In genomic region chr1:36178479-36179219, GRCh38 we compare ENCODE assay signal across 12 cellular contexts. TPM values are rescaled to one million over a fixed set of nuclear protein-coding genes. Genes with fewer than 3 reads are reported as not detected.
DNase-seq lines count a peak whose midpoint lies in the region; ATAC-seq and TF ChIP-seq lines count a peak whose summit lies in the region.
"Had no signal": no experiment of that assay in that cellular context is flagged by ENCODE, and none has a peak within 500 bp of the region (broad histone marks: within the 10 kb centered on the region; RNA-seq: fewer than 3 reads in every experiment).

No MANE protein-coding gene starts in this region.

- WGBS in stomach, 5 donors = 32 to 68% (median 43%) methylated on average over 54 to 62 of the region's 62 CpGs

- H3K27me3 ChIP-seq in Panc1 (ENCODE audit: control insufficient read depth, insufficient read depth, low read length) (no peaks in the 10 kb centered on the region), stomach (no peaks in the 10 kb centered on the region)

- peaks cover 8% of the 10 kb centered on the region; the same call in 1 of the 2 replicates for H3K4me1 ChIP-seq in Panc1 (ENCODE audit: control insufficient read depth, insufficient read depth, low read length)
- H3K4me1 ChIP-seq in stomach = peaks cover 29 to 67% (median 44%) of the 10 kb centered on the region in 4 donors

- CTCF ChIA-PET in Panc1 (lab: Charles Lee) = no interaction called here

- POLR2A ChIA-PET in Panc1 (lab: Charles Lee) = no interaction called here

- no TSS peak for BruUV-seq in Panc1 (replicated peaks; lab: Mats Ljungman, UMichigan)

- TF ChIP-seq EP300 in stomach (IDR thresholded peaks at IDR 0.05) = no peak

- no peak for TF ChIP-seq CTCF in Panc1 (IDR thresholded peaks at IDR 0.05)
- TF ChIP-seq CTCF in epithelial cell of esophagus (IDR thresholded peaks at IDR 0.05; ENCODE audit: insufficient read depth, low read depth, low read length, missing control alignments) = no peak
- no peak for TF ChIP-seq CTCF in stomach (IDR thresholded peaks at IDR 0.05)

- H3K36me3 ChIP-seq in Panc1 (ENCODE audit: control insufficient read depth, insufficient read depth, low read length) = peaks cover 5% of the 10 kb centered on the region
- H3K36me3 ChIP-seq in stomach = peaks cover 69 to 84% (median 83%) of the 10 kb centered on the region in 4 donors

- H3K27ac ChIP-seq in Panc1 (ENCODE audit: low read length) (no peak overlapping the region), stomach (peak overlapping the region; percentile 71 to 82 (median 77))
- H3K27ac ChIP-seq: epithelial cell of prostate had no signal

- no peak for TF ChIP-seq POLR2A in stomach (IDR thresholded peaks at IDR 0.05)

- no peak overlapping the region for H3K4me3 ChIP-seq in Panc1 (ENCODE audit: low read depth in 2 of 2, low read length in 2 of 2)
- no peak overlapping the region for H3K4me3 ChIP-seq in epithelial cell of esophagus (ENCODE audit: low read length)
- H3K4me3 ChIP-seq in stomach = peak overlapping the region; percentile 12 to 42 (median 24)

- H3K9me3 ChIP-seq in Panc1 (ENCODE audit: control insufficient read depth, insufficient read depth, low read depth, low read length) = no peaks in the 10 kb centered on the region
- H3K9me3 ChIP-seq in stomach = no peaks in the 10 kb centered on the region

- intact Hi-C loops in Panc1 (cut with micrococcal nuclease; ENCODE audit: unreplicated experiment) = no loop called here
- intact Hi-C loops in stomach (cut with DNase I; ENCODE audit: low total_unique reads) = no loop called here

- ATAC-seq in Panc1 = 0 out of 2 replicates have a peak, but pooled peaks have one; percentile 39

- in situ Hi-C loops in Panc1 (cut with HindIII; ENCODE audit: low pct_unique_long_range_greater_than_20kb, low sequenced_read_pairs) = no loop called here

- DNase-seq in Panc1 (ENCODE audit: low read depth, low spot score) (no peak), epithelial cell of esophagus (ENCODE audit: low read depth) (peak; percentile 67), left kidney (ENCODE audit: low read depth, low spot score) (peak; percentile 64), stomach (peak; percentile 85), COR-L47 (lab: John Stamatoyannopoulos, UW) (no peak), NCI-H128 (lab: John Stamatoyannopoulos, UW; ENCODE audit: unreplicated experiment) (no peak), DMS153 treated with DMSO at 0.1 percent for 48 hours (lab: John Stamatoyannopoulos, UW; ENCODE audit: unreplicated experiment) (no peak)
- DNase-seq in activated T-cell treated with anti-CD3 and anti-CD28 coated beads, Interleukin-2, amount 50 U/mL, for 1 hour = no peak
- DNase-seq: KG1, retina had no signal

RNA-seq across cellular contexts. Expression of gene MAP7D1, which starts 22.7 kb away (rescaled TPM):
- total RNA-seq in Panc1 (2021; ENCODE audit: unreplicated experiment) (212 TPM), stomach (100 to 1,000 TPM in 2 of 5 donors, 10 to 100 TPM in 3; 14.6 to 164 (median 40.3) TPM)
- 223 TPM for polyA plus RNA-seq in Panc1 (2012; ENCODE audit: insufficient read length)
- 10 to 100 TPM; 36.7 to 42.8 (median 42.4) TPM for polyA plus RNA-seq in stomach

RNA-seq across cellular contexts. Expression of gene TRAPPC3, which starts 29.4 kb away (rescaled TPM):
- total RNA-seq in Panc1 (2021; ENCODE audit: unreplicated experiment) = 98.7 TPM
- 150 TPM for polyA plus RNA-seq in Panc1 (2012; ENCODE audit: insufficient read length)
- 10 to 100 TPM in 4 of 5 donors, 1 to 10 TPM in 1; 8.9 to 63.9 (median 19.8) TPM for total RNA-seq in stomach
- polyA plus RNA-seq in stomach = 10 to 100 TPM; 61.1 to 64.0 (median 62.8) TPM

RNA-seq across cellular contexts. Expression of gene THRAP3, which starts 45.6 kb away (rescaled TPM):
- total RNA-seq in Panc1 (2021; ENCODE audit: unreplicated experiment) (114 TPM), stomach (10 to 100 TPM; 26.4 to 97.9 (median 61.3) TPM)
- polyA plus RNA-seq in Panc1 (2012; ENCODE audit: insufficient read length) = 54.8 TPM
- polyA plus RNA-seq in stomach = 10 to 100 TPM; 22.2 to 28.0 (median 26.9) TPM

RNA-seq across cellular contexts. Expression of gene COL8A2, which starts 53.6 kb away (rescaled TPM):
- total RNA-seq in Panc1 (2021; ENCODE audit: unreplicated experiment) (1.2 TPM), stomach (10 to 100 TPM in 1 of 5 donors, 1 to 10 TPM in 4; 3.5 to 19.2 (median 5.5) TPM)
- 1.9 TPM for polyA plus RNA-seq in Panc1 (2012; ENCODE audit: insufficient read length)
- polyA plus RNA-seq in stomach = 1 to 10 TPM in 2 of 3 donors, under 1 TPM in 1; 0.92 to 5.0 (median 2.0) TPM
- polyA plus RNA-seq: CD4-positive, alpha-beta memory T cell had no signal

Comparison
In these comparisons a context has a peak if more than half of its experiments do, and no peak if none do; other contexts are left out.
1. DNase-seq: peak in epithelial cell of esophagus (single experiment), left kidney (single experiment) and stomach (single experiment); none in Panc1 (single experiment), activated T-cell treated with anti-CD3 and anti-CD28 coated beads, Interleukin-2, amount 50 U/mL, for 1 hour (single experiment), COR-L47 (single experiment), NCI-H128 (single experiment) and DMS153 treated with DMSO at 0.1 percent for 48 hours (single experiment).
2. H3K4me3 ChIP-seq: peak in stomach (4 of 4); none in Panc1 (0 of 2) and epithelial cell of esophagus (single experiment).